Comparison of ENCODE assay signal across 1 cellular context in the genomic region with DNA sequence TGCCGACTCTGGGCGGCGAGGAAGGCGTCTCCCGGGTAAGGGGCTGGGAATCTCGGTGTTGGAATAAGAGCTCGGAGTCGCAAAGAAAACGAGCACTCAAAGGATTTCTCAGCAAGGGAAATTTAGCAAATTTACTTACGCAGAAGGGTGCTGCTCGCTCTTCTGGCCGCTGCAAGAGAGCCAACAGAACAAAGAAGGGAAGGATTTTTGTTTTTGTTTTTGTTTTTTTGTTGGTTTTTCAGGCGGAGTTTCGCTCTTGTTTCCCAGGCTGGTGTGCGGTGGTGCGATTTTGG.
TF ChIP-seq lines count a peak whose summit lies in the region.

No MANE protein-coding gene starts in this region.

TF ChIP-seq in SK-N-SH, 30 proteins besides CTCF, POLR2A, EP300 and RAD21 (continued from another document):
- TF ChIP-seq, protein P1, sequence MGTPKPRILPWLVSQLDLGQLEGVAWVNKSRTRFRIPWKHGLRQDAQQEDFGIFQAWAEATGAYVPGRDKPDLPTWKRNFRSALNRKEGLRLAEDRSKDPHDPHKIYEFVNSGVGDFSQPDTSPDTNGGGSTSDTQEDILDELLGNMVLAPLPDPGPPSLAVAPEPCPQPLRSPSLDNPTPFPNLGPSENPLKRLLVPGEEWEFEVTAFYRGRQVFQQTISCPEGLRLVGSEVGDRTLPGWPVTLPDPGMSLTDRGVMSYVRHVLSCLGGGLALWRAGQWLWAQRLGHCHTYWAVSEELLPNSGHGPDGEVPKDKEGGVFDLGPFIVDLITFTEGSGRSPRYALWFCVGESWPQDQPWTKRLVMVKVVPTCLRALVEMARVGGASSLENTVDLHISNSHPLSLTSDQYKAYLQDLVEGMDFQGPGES (IDR thresholded peaks at IDR 0.05; ENCODE audit: low read depth, low read length): no peak
- TF ChIP-seq MXI1 (IDR thresholded peaks at IDR 0.05; ENCODE audit: low read depth, low read length) (no peak), SMC3 (IDR thresholded peaks at IDR 0.05; ENCODE audit: low read depth, low read length) (no peak), JUND (IDR thresholded peaks at IDR 0.05) (no peak), SIN3A (IDR thresholded peaks at IDR 0.05; ENCODE audit: borderline replicate concordance, low read depth, low read length) (no peak), GABPA (IDR thresholded peaks at IDR 0.05; ENCODE audit: low read depth) (no peak), RFX5 (IDR thresholded peaks at IDR 0.05; ENCODE audit: low read length) (no peak), EZH2phosphoT487 (IDR thresholded peaks at IDR 0.05; ENCODE audit: borderline replicate concordance, low read depth) (no peak), RCOR1 (IDR thresholded peaks at IDR 0.05; ENCODE audit: low read length) (no peak; the same call in 1 of the 2 replicates), RXRA (IDR thresholded peaks at IDR 0.05; ENCODE audit: borderline replicate concordance, low read depth) (no peak), POLR2AphosphoS5 (IDR thresholded peaks at IDR 0.05; ENCODE audit: low read depth, low read length) (no peak), ELF1 (IDR thresholded peaks at IDR 0.05) (no peak), TAF1 (IDR thresholded peaks at IDR 0.05; ENCODE audit: borderline replicate concordance, low read depth, low read length) (no peak), FOXJ3 (CRISPR knock-in tag; IDR thresholded peaks at IDR 0.05) (no peak)
- TF ChIP-seq, protein P2, sequence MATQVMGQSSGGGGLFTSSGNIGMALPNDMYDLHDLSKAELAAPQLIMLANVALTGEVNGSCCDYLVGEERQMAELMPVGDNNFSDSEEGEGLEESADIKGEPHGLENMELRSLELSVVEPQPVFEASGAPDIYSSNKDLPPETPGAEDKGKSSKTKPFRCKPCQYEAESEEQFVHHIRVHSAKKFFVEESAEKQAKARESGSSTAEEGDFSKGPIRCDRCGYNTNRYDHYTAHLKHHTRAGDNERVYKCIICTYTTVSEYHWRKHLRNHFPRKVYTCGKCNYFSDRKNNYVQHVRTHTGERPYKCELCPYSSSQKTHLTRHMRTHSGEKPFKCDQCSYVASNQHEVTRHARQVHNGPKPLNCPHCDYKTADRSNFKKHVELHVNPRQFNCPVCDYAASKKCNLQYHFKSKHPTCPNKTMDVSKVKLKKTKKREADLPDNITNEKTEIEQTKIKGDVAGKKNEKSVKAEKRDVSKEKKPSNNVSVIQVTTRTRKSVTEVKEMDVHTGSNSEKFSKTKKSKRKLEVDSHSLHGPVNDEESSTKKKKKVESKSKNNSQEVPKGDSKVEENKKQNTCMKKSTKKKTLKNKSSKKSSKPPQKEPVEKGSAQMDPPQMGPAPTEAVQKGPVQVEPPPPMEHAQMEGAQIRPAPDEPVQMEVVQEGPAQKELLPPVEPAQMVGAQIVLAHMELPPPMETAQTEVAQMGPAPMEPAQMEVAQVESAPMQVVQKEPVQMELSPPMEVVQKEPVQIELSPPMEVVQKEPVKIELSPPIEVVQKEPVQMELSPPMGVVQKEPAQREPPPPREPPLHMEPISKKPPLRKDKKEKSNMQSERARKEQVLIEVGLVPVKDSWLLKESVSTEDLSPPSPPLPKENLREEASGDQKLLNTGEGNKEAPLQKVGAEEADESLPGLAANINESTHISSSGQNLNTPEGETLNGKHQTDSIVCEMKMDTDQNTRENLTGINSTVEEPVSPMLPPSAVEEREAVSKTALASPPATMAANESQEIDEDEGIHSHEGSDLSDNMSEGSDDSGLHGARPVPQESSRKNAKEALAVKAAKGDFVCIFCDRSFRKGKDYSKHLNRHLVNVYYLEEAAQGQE (IDR thresholded peaks at IDR 0.05; ENCODE audit: low read depth, low read length): no peak
TF ChIP-seq in SK-N-SH: peak in this region for 0.
